Comparison of ENCODE assay signal across 33 cellular contexts in the genomic region with DNA sequence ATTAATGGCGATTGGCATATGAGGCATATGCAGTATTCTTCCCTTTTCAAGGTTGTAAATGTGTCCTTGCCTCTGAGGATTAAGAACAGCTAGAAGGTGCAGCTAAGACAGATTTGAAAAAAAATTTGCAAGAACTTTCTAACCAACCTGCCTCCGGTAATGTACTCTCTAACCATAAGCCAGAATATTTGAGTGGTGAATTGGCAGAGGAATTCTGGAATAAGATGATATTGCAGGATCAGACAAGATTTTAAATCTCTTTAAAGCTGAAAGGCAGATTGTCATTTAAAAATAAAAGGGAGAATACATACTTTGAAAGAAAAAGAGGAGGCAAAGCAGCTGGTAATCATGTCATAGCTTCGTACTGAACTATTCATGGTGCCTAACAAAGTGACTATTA. TPM values are rescaled to one million over a fixed set of nuclear protein-coding genes. Genes with fewer than 3 reads are reported as not detected.
"Had no signal": no experiment of that assay in that cellular context is flagged by ENCODE, and none has a peak within 500 bp of the region (broad histone marks: within the 10 kb centered on the region; RNA-seq: fewer than 3 reads in every experiment).

No MANE protein-coding gene starts in this region.

- H3K4me3 ChIP-seq: stomach, suprapubic skin, testis, thoracic aorta, thyroid gland, tibial artery, tibial nerve, transverse colon, upper lobe of left lung, upper lobe of right lung, uterus, vagina had no signal

- H3K4me1 Mint-ChIP-seq: stimulated activated effector memory CD8-positive, alpha-beta T cell treated with anti-CD3 and anti-CD28 coated beads, Interleukin-12 subunit alpha, Interleukin-12 subunit beta, amount 100 ng/mL, for 72 hours; stimulated activated memory B cell treated with anti-CD40 and anti-IgM and Interleukin-4, amounts not matched to agents 10 μg/mL and 1 μg/mL and 100 μg/mL, for 72 hours; stimulated activated naive CD8-positive, alpha-beta T cell treated with anti-CD3 and anti-CD28 coated beads, Interleukin-15, amount 100 ng/mL, for 72 hours had no signal

- H3K4me1 ChIP-seq: stomach, suprapubic skin, testis, thyroid gland, tibial artery, transverse colon, upper lobe of left lung, upper lobe of right lung, uterus, vagina had no signal

- H3K27me3 ChIP-seq: stomach, suprapubic skin, testis, thyroid gland, tibial artery, tibial nerve, upper lobe of left lung, upper lobe of right lung, uterus, vagina had no signal

- H3K9me3 ChIP-seq: stomach, suprapubic skin, testis, thoracic aorta, thyroid gland, tibial artery, tibial nerve, transverse colon, upper lobe of left lung, upper lobe of right lung, uterus, vagina had no signal

- H3K36me3 ChIP-seq: stomach, suprapubic skin, thoracic aorta, thyroid gland, tibial artery, tibial nerve, transverse colon, upper lobe of left lung, upper lobe of right lung, uterus, vagina had no signal

- ATAC-seq: stimulated activated effector memory CD8-positive, alpha-beta T cell treated with anti-CD3 and anti-CD28 coated beads, Interleukin-12 subunit alpha, Interleukin-12 subunit beta, amount 100 ng/mL, for 72 hours; stimulated activated memory B cell treated with anti-CD40 and anti-IgM and Interleukin-4, amounts not matched to agents 10 μg/mL and 1 μg/mL and 100 μg/mL, for 72 hours; stimulated activated naive B cell treated with anti-CD40 and anti-IgM and Interleukin-4, amounts not matched to agents 10 μg/mL and 1 μg/mL and 100 μg/mL, for 72 hours; stimulated activated naive CD8-positive, alpha-beta T cell treated with anti-CD3 and anti-CD28 coated beads, Interleukin-15, amount 100 ng/mL, for 72 hours; stimulated activated naive CD8-positive, alpha-beta T cell treated with anti-CD3 and anti-CD28 coated beads, Interleukin-15, Interleukin-2, amounts not matched to agents 100 U/mL and 50 U/mL, for 24 hours; upper lobe of right lung had no signal

- H3K27ac ChIP-seq: stomach, suprapubic skin, testis, thoracic aorta, thyroid gland, tibial artery, tibial nerve, transverse colon, upper lobe of left lung, upper lobe of right lung, uterus, vagina had no signal

- H3K4me3 Mint-ChIP-seq: stimulated activated effector memory CD8-positive, alpha-beta T cell treated with anti-CD3 and anti-CD28 coated beads, Interleukin-12 subunit alpha, Interleukin-12 subunit beta, amount 100 ng/mL, for 72 hours; stimulated activated memory B cell treated with anti-CD40 and anti-IgM and Interleukin-4, amounts not matched to agents 10 μg/mL and 1 μg/mL and 100 μg/mL, for 72 hours; stimulated activated naive B cell treated with anti-CD40 and anti-IgM and Interleukin-4, amounts not matched to agents 10 μg/mL and 1 μg/mL and 100 μg/mL, for 72 hours; stimulated activated naive CD8-positive, alpha-beta T cell treated with anti-CD3 and anti-CD28 coated beads, Interleukin-15, amount 100 ng/mL, for 72 hours; stimulated activated naive CD8-positive, alpha-beta T cell treated with anti-CD3 and anti-CD28 coated beads, Interleukin-15, Interleukin-2, amounts not matched to agents 100 ng/mL and 50 ng/mL, for 24 hours; type B pancreatic cell had no signal

- H3K9me3 Mint-ChIP-seq: stimulated activated effector memory CD8-positive, alpha-beta T cell treated with anti-CD3 and anti-CD28 coated beads, Interleukin-12 subunit alpha, Interleukin-12 subunit beta, amount 100 ng/mL, for 72 hours; stimulated activated memory B cell treated with anti-CD40 and anti-IgM and Interleukin-4, amounts not matched to agents 10 μg/mL and 1 μg/mL and 100 μg/mL, for 72 hours; stimulated activated naive B cell treated with anti-CD40 and anti-IgM and Interleukin-4, amounts not matched to agents 10 μg/mL and 1 μg/mL and 100 μg/mL, for 72 hours; stimulated activated naive CD8-positive, alpha-beta T cell treated with anti-CD3 and anti-CD28 coated beads, Interleukin-15, amount 100 ng/mL, for 72 hours; stimulated activated naive CD8-positive, alpha-beta T cell treated with anti-CD3 and anti-CD28 coated beads, Interleukin-15, Interleukin-2, amounts not matched to agents 100 ng/mL and 50 ng/mL, for 24 hours; type B pancreatic cell had no signal

- DNase-seq: stimulated activated CD4-positive, alpha-beta T cell treated with anti-CD3 and anti-CD28 coated beads, Interleukin-2, amount 100 ng/mL, for 48 hours; stimulated activated CD4-positive, alpha-beta T cell treated with anti-CD3 and anti-CD28 coated beads, Interleukin-4, amount 100 ng/mL, for 1 hour; stimulated activated CD4-positive, alpha-beta T cell treated with anti-CD3 and anti-CD28 coated beads, Interleukin-4, amount 100 ng/mL, for 24 hours; stimulated activated CD4-positive, alpha-beta T cell treated with anti-CD3 and anti-CD28 coated beads, Interleukin-4, amount 100 ng/mL, for 4 hours; stimulated activated CD8-positive, alpha-beta memory T cell treated with anti-CD3 and anti-CD28 coated beads, Interleukin-4, amount 100 ng/mL, for 48 hours; stimulated activated naive B cell treated with anti-CD40 and anti-IgM and Interleukin-4, amounts not matched to agents 10 μg/mL and 1 μg/mL and 100 μg/mL, for 72 hours; stimulated activated naive CD4-positive, alpha-beta T cell; stimulated activated naive CD4-positive, alpha-beta T cell treated with Interleukin-2 at 50 U/mL for 16 hours; stimulated activated naive CD8-positive, alpha-beta T cell treated with anti-CD3 and anti-CD28 coated beads, Interleukin-15, amount 100 ng/mL, for 72 hours; stimulated activated naive CD8-positive, alpha-beta T cell treated with anti-CD3 and anti-CD28 coated beads, Interleukin-15, Interleukin-2, amounts not matched to agents 100 U/mL and 50 U/mL, for 24 hours; stomach; substantia nigra; testis; thyroid gland; tibial artery; transverse colon; trophoblast cell; upper lobe of left lung; upper lobe of right lung; uterus had no signal

- H3K36me3 Mint-ChIP-seq: stimulated activated effector memory CD8-positive, alpha-beta T cell treated with anti-CD3 and anti-CD28 coated beads, Interleukin-12 subunit alpha, Interleukin-12 subunit beta, amount 100 ng/mL, for 72 hours; stimulated activated memory B cell treated with anti-CD40 and anti-IgM and Interleukin-4, amounts not matched to agents 10 μg/mL and 1 μg/mL and 100 μg/mL, for 72 hours; stimulated activated naive B cell treated with anti-CD40 and anti-IgM and Interleukin-4, amounts not matched to agents 10 μg/mL and 1 μg/mL and 100 μg/mL, for 72 hours; type B pancreatic cell had no signal

- FAIRE-seq: urothelium cell line had no signal

- H3K27ac Mint-ChIP-seq: stimulated activated effector memory CD8-positive, alpha-beta T cell treated with anti-CD3 and anti-CD28 coated beads, Interleukin-12 subunit alpha, Interleukin-12 subunit beta, amount 100 ng/mL, for 72 hours; stimulated activated memory B cell treated with anti-CD40 and anti-IgM and Interleukin-4, amounts not matched to agents 10 μg/mL and 1 μg/mL and 100 μg/mL, for 72 hours; stimulated activated naive B cell treated with anti-CD40 and anti-IgM and Interleukin-4, amounts not matched to agents 10 μg/mL and 1 μg/mL and 100 μg/mL, for 72 hours; stimulated activated naive CD8-positive, alpha-beta T cell treated with anti-CD3 and anti-CD28 coated beads, Interleukin-15, amount 100 ng/mL, for 72 hours; stimulated activated naive CD8-positive, alpha-beta T cell treated with anti-CD3 and anti-CD28 coated beads, Interleukin-15, Interleukin-2, amounts not matched to agents 100 ng/mL and 50 ng/mL, for 24 hours; type B pancreatic cell had no signal

RNA-seq across cellular contexts. Expression of a gene that starts 29.2 kb away (rescaled TPM):
- total RNA-seq: stomach, subcutaneous adipose tissue, suprapubic skin, temporal lobe, thoracic aorta, transverse colon, upper lobe of right lung, ureter, urinary bladder, vagina had no signal
- polyA plus RNA-seq: stomach, urinary bladder had no signal
